ENCODE assay signal across 8 cellular contexts in genomic region chr11:61792310-61793083, GRCh38. TPM values are rescaled to one million over a fixed set of nuclear protein-coding genes. Genes with fewer than 3 reads are reported as not detected.
A peak's percentile ranks its signal among the peaks of the same experiment; 100 is the strongest.
DNase-seq lines count a peak whose midpoint lies in the region; TF ChIP-seq lines count a peak whose summit lies in the region.

Gene FEN1 (plus strand): TSS chr11:61792911. CDS start chr11:61795362, 2,451 bp downstream.
Gene TMEM258 (minus strand): TSS chr11:61792599. CDS start chr11:61792558, 41 bp downstream.

- peak in 1 of 4 donors; percentile 69 for TF ChIP-seq POLR2A in stomach (IDR thresholded peaks at IDR 0.05)

- H3K27me3 ChIP-seq in H7 (ENCODE audit: control insufficient read depth, insufficient read depth, low read length) (no peaks in the 10 kb centered on the region), stomach (no peaks in the 10 kb centered on the region)

- TF ChIP-seq CTCF in neural crest cell (conservative IDR thresholded peaks at IDR 0.05) (peak; percentile 24), stomach (IDR thresholded peaks at IDR 0.05) (no peak)

- H3K36me3 Mint-ChIP-seq in neural crest cell (ENCODE audit: low read depth), result peaks cover 14% of the 10 kb centered on the region

- 0 to 1% (median 0%) methylated on average over 37 to 61 of the region's 61 CpGs for WGBS in stomach, 5 donors

- peaks cover 38% of the 10 kb centered on the region for H3K4me1 Mint-ChIP-seq in neural crest cell

- H3K4me3 ChIP-seq in H7 (ENCODE audit: insufficient read depth, low read depth, low read length) (peak within 1 kb of the TSS; percentile 87), stomach (peak within 1 kb of the TSS; percentile 54 to 93 (median 78))

- no peaks in the 10 kb centered on the region for H3K9me3 Mint-ChIP-seq in neural crest cell

- H3K27me3 Mint-ChIP-seq in neural crest cell (ENCODE audit: low read depth), result peaks cover 3% of the 10 kb centered on the region

- H3K36me3 ChIP-seq in H7 (replicated peaks; ENCODE audit: control insufficient read depth, insufficient read depth, low read length), result peaks cover 33% of the 10 kb centered on the region
- H3K36me3 ChIP-seq in stomach, result peaks cover 28 to 44% (median 42%) of the 10 kb centered on the region in 4 donors

- peak within 1 kb of the TSS; percentile 100 for H3K27ac Mint-ChIP-seq in neural crest cell (ENCODE audit: unreplicated experiment)

- intact Hi-C loops in stomach (cut with DNase I; ENCODE audit: low total_unique reads), result no loop called here

- peak; percentile 25 for TF ChIP-seq EP300 in stomach (IDR thresholded peaks at IDR 0.05)

- peak; percentile 96 for DNase-seq in ELF-1 (ENCODE audit: low read depth, low spot score)
- peak; percentile 97 for DNase-seq in H7
- peak; percentile 95 for DNase-seq in M059J (ENCODE audit: low read depth)
- peak; percentile 95 for DNase-seq in SHP77 treated with DMSO at 0.1 percent for 48 hours (lab: John Stamatoyannopoulos, UW)
- peak; percentile 95 for DNase-seq in activated effector memory CD4-positive, alpha-beta T cell treated with anti-CD3 and anti-CD28 coated beads, Interleukin-2, amount 50 U/mL, for 16 hours
- peak; percentile 84 for DNase-seq in fibroblast of the conjunctiva (ENCODE audit: low read depth)
- DNase-seq in neural crest cell (ENCODE audit: low read depth, low spot score), result peak; percentile 86
- DNase-seq in stomach, result peak; percentile 89

- H3K4me1 ChIP-seq in stomach, result peaks cover 24 to 62% (median 45%) of the 10 kb centered on the region in 4 donors

- peak within 1 kb of the TSS; percentile 94 to 98 (median 96) for H3K27ac ChIP-seq in stomach

- H3K4me3 Mint-ChIP-seq in neural crest cell, result peak within 1 kb of the TSS; percentile 96

- H3K9me3 ChIP-seq in stomach, result no peaks in the 10 kb centered on the region

RNA-seq across cellular contexts. Expression of gene FEN1, which starts in this region (rescaled TPM):
- 103 and 119 TPM in 2 replicates for total RNA-seq in H7 (2014; rRNA removed; shearing (Covaris generic))
- total RNA-seq in M059J (2014; rRNA removed; shearing (Covaris generic)), result 106 and 150 TPM in 2 replicates
- total RNA-seq in neural crest cell (99.6 TPM in 2 replicates), stomach (10 to 100 TPM in 2 of 5 donors, 1 to 10 TPM in 2, not detected in 1; 4.2 to 24.6 (median 10.4) TPM)
- polyA plus RNA-seq in stomach, result 10 to 100 TPM in 1 of 3 donors, 1 to 10 TPM in 2; 5.0 to 14.3 (median 10.0) TPM

RNA-seq across cellular contexts. Expression of gene TMEM258, which starts in this region (rescaled TPM):
- total RNA-seq in H7 (2014; rRNA removed; shearing (Covaris generic)), result 263 and 296 TPM in 2 replicates
- total RNA-seq in M059J (2014; rRNA removed; shearing (Covaris generic)), result 87.6 and 166 TPM in 2 replicates
- total RNA-seq in neural crest cell, result 162 and 174 TPM in 2 replicates
- 10 to 100 TPM in 4 of 5 donors, not detected in 1; 24.1 to 50.3 (median 42.8) TPM for total RNA-seq in stomach
- polyA plus RNA-seq in stomach, result 100 to 1,000 TPM; 184 to 274 (median 210) TPM

Comparison
In these comparisons a context has a peak if more than half of its experiments do, and no peak if none do; other contexts are left out.
1. Peak in every context shown above with its lines: DNase-seq, H3K4me3 ChIP-seq and H3K27ac ChIP-seq.